ENCODE assay signal across 9 cellular contexts in the genomic region with DNA sequence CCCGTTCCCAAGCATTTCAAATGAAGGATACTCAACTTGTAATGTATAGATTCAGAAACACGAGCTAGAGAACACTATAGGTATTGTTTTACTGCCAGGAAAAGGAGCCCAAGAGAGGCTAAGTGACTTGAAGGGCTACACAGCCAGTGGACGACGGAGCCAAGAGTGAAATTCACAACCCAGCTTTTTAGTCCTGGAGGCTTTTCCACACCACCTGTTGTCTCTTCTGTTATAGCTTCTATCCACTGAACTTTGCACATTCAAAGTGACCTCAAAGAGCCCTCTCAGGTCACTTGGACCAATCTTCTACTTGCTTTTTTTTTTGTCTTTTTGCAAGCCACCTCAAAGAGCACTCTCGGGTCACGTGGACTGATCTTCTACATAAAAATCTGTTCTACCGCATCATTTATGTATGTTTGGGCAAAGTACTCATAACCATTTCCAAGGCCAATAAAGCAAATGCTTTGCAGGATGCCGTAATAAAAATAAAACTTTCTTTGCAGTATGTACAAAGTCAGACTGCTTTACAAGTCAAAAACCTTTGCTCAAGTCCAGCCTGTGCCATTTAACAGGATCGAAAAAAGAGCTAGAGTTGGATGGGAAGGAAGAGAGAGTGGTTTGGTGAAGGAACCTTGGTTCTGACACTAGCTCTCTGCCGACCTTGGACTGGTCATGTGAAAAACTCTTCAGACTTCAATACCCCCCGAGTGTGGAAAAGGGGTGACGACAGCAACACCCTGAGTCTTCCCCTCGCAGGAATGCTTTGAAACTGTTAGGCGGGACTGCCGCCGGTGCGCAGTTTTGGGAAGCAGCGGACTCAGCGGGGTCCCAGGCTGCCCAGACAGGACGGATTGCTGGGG. TPM values are rescaled to one million over a fixed set of nuclear protein-coding genes. Genes with fewer than 3 reads are reported as not detected.
DNase-seq lines count a peak whose midpoint lies in the region; ATAC-seq, FAIRE-seq and TF ChIP-seq lines count a peak whose summit lies in the region.
"Had no signal": no experiment of that assay in that cellular context is flagged by ENCODE, and none has a peak within 500 bp of the region (broad histone marks: within the 10 kb centered on the region; RNA-seq: fewer than 3 reads in every experiment).

No MANE protein-coding gene starts in this region.

- H3K27me3 ChIP-seq in GM12878 (replicated peaks in 1 of 2; ENCODE audit: control insufficient read depth in 2 of 2, insufficient read depth in 2 of 2, low read length in 1 of 2) = no peaks in the 10 kb centered on the region
- H3K27me3 ChIP-seq in keratinocyte (ENCODE audit: control insufficient read depth, extremely low read depth, insufficient read depth, low read length) = no peaks in the 10 kb centered on the region

- TF ChIP-seq CTCF in GM12878 (IDR thresholded peaks at IDR 0.05 in 2 of 3, conservative IDR thresholded peaks at IDR 0.05 in 1 of 3; ENCODE audit: control insufficient read depth in 2 of 3, extremely low read depth in 1 of 3, insufficient read depth in 1 of 3, low read depth in 3 of 3, low read length in 3 of 3) (no peak), keratinocyte (optimal IDR thresholded peaks at IDR 0.05 in 1 of 3, IDR thresholded peaks at IDR 0.05 in 1 of 3, conservative IDR thresholded peaks at IDR 0.05 in 1 of 3; ENCODE audit: extremely low read depth in 1 of 3, insufficient read depth in 2 of 3, low read length in 3 of 3) (no peak)

- H4K20me1 ChIP-seq in GM12878 (ENCODE audit: control insufficient read depth, insufficient read depth) = no peaks in the 10 kb centered on the region
- no peaks in the 10 kb centered on the region for H4K20me1 ChIP-seq in keratinocyte (ENCODE audit: control insufficient read depth, extremely low read depth, insufficient read depth, low read length)

- POLR2A ChIA-PET in GM12878 (lab: Charles Lee) = interaction anchor here (0.6 to 2.1 kb wide), 4 partner anchors 8 to 332 kb away, joined by 3 to 10 read pairs (median 4); no protein-coding TSS in a partner anchor

- no peak for TF ChIP-seq POLR2A in GM12878 (IDR thresholded peaks at IDR 0.05; ENCODE audit: low read depth, low read length)

- DNase-seq in activated CD4-positive, alpha-beta T cell treated with anti-CD3 and anti-CD28 coated beads, Interleukin-2, amount 50 U/mL, for 1 hour = peak; percentile 1
- DNase-seq in activated CD4-positive, alpha-beta T cell treated with anti-CD3 and anti-CD28 coated beads, Interleukin-2, amount 50 U/mL, for 48 hours = no peak
- DNase-seq in Kasumi-1 (lab: John Stamatoyannopoulos, UW) (peak; percentile 14 to 28), GM12878 (ENCODE audit: low read depth, low spot score) (no peak), keratinocyte (ENCODE audit: low read depth, low spot score) (no peak), germinal center (ENCODE audit: low spot score) (no peak), DMS153 (lab: John Stamatoyannopoulos, UW) (no peak)
- no peak for DNase-seq in stimulated activated naive B cell treated with anti-CD40 and anti-IgM and Interleukin-4, amounts not matched to agents 10 μg/mL and 1 μg/mL and 100 μg/mL, for 72 hours

- H3K9ac ChIP-seq in GM12878 (ENCODE audit: control insufficient read depth, insufficient read depth, low read length) (peak overlapping the region; percentile 88), keratinocyte (ENCODE audit: control insufficient read depth, extremely low read depth, insufficient read depth, low read length) (peak overlapping the region; percentile 81)

- H3K9me1 ChIP-seq in keratinocyte (ENCODE audit: control insufficient read depth, extremely low read depth, insufficient read depth, low read length) = no peaks in the 10 kb centered on the region

- no peaks in the 10 kb centered on the region for H3K27me3 Mint-ChIP-seq in stimulated activated naive B cell treated with anti-CD40 and anti-IgM and Interleukin-4, amounts not matched to agents 10 μg/mL and 1 μg/mL and 100 μg/mL, for 72 hours

- no peak for TF ChIP-seq RAD21 in GM12878 (IDR thresholded peaks at IDR 0.05; ENCODE audit: insufficient read depth, low read depth, low read length)

- H3K4me1 Mint-ChIP-seq in stimulated activated naive B cell treated with anti-CD40 and anti-IgM and Interleukin-4, amounts not matched to agents 10 μg/mL and 1 μg/mL and 100 μg/mL, for 72 hours = peaks cover 14 to 20% of the 10 kb centered on the region in 2 donors

- H3K4me1 ChIP-seq in GM12878 (ENCODE audit: control insufficient read depth, insufficient read depth, low read length) = no peaks in the 10 kb centered on the region
- peaks cover 13% of the 10 kb centered on the region for H3K4me1 ChIP-seq in keratinocyte (ENCODE audit: control insufficient read depth, extremely low read depth, insufficient read depth, low read length)

- ATAC-seq in GM12878 = peak; percentile 19
- ATAC-seq in stimulated activated naive B cell treated with anti-CD40 and anti-IgM and Interleukin-4, amounts not matched to agents 10 μg/mL and 1 μg/mL and 100 μg/mL, for 72 hours (replicated peaks) = peak; percentile 8 to 13

- H3K36me3 ChIP-seq in GM12878 (ENCODE audit: control insufficient read depth in 2 of 2, insufficient read depth in 2 of 2, low read length in 1 of 2) = no peaks in the 10 kb centered on the region
- H3K36me3 ChIP-seq in keratinocyte (ENCODE audit: control insufficient read depth in 2 of 2, extremely low read depth in 1 of 2, insufficient read depth in 2 of 2, low read length in 2 of 2) = no peaks in the 10 kb centered on the region

- dilution Hi-C loops in keratinocyte (cut with MboI; ENCODE audit: extremely low pct_ligation_motif_present, low sequenced_read_pairs) = no loop called here

- H3K79me2 ChIP-seq in GM12878 (ENCODE audit: control insufficient read depth, insufficient read depth, low read length) (peaks cover 3% of the 10 kb centered on the region), keratinocyte (ENCODE audit: control insufficient read depth, insufficient read depth, low read length) (peaks cover 9% of the 10 kb centered on the region)

- H3K4me2 ChIP-seq in GM12878 (ENCODE audit: control insufficient read depth, insufficient read depth) (peak overlapping the region; percentile 93), keratinocyte (ENCODE audit: control insufficient read depth, extremely low read depth, insufficient read depth, low read depth, low read length) (peak overlapping the region; percentile 59)

- RAD21 ChIA-PET in GM12878 (lab: Charles Lee; ENCODE audit: unreplicated experiment) = interaction anchor here (0.7 to 1.9 kb wide), 5 partner anchors 10 to 475 kb away, joined by 3 to 11 read pairs (median 3); no protein-coding TSS in a partner anchor

- no peak for TF ChIP-seq EP300 in GM12878 (IDR thresholded peaks at IDR 0.05; ENCODE audit: borderline replicate concordance in 1 of 2, control insufficient read depth in 1 of 2, low read depth in 2 of 2, low read length in 2 of 2)

- intact Hi-C loops in GM12878 (cut with micrococcal nuclease; ENCODE audit: unreplicated experiment) = loop anchor here (1.0 kb wide), 1 partner anchor 23 kb away; no protein-coding TSS in a partner anchor

- CTCF ChIA-PET in GM12878 (lab: Yijun Ruan, JAX) = interaction anchor here (1.3 to 2.6 kb wide), 5 partner anchors 10 to 117 kb away, joined by 3 to 12 read pairs (median 5); no protein-coding TSS in a partner anchor

- in situ Hi-C loops in GM12878 (cut with MboI) = no loop called here

- H3K9me3 Mint-ChIP-seq in stimulated activated naive B cell treated with anti-CD40 and anti-IgM and Interleukin-4, amounts not matched to agents 10 μg/mL and 1 μg/mL and 100 μg/mL, for 72 hours = no peaks in the 10 kb centered on the region

- H3K4me3 Mint-ChIP-seq in stimulated activated naive B cell treated with anti-CD40 and anti-IgM and Interleukin-4, amounts not matched to agents 10 μg/mL and 1 μg/mL and 100 μg/mL, for 72 hours = peak overlapping the region; percentile 92 to 94

- BruUV-seq in GM12878 (replicated peaks; lab: Mats Ljungman, UMichigan) = TSS peak; percentile 69

- SMC1A ChIA-PET in GM12878 (lab: Charles Lee; ENCODE audit: uncharacterized antibody, unreplicated experiment) = interaction anchor here (0.6 to 2.3 kb wide), 6 partner anchors 16 to 1861 kb away, joined by 3 to 10 read pairs (median 4); no protein-coding TSS in a partner anchor

- H3K36me3 Mint-ChIP-seq in stimulated activated naive B cell treated with anti-CD40 and anti-IgM and Interleukin-4, amounts not matched to agents 10 μg/mL and 1 μg/mL and 100 μg/mL, for 72 hours = peaks cover 3% of the 10 kb centered on the region in 2 donors

- no peaks in the 10 kb centered on the region for H3K9me3 ChIP-seq in GM12878 (replicated peaks; ENCODE audit: control insufficient read depth, insufficient read depth, low read length)
- no peaks in the 10 kb centered on the region for H3K9me3 ChIP-seq in keratinocyte (ENCODE audit: control insufficient read depth, low read depth, low read length)

- H3K4me3 ChIP-seq in GM12878 (peak overlapping the region; percentile 76), keratinocyte (ENCODE audit: control insufficient read depth in 2 of 3, extremely low read depth in 1 of 3, insufficient read depth in 2 of 3, low read depth in 1 of 3, low read length in 3 of 3) (peak overlapping the region; percentile 57 to 95 (median 61))

- H3K27ac ChIP-seq in GM12878 (ENCODE audit: control insufficient read depth, insufficient read depth) (peak overlapping the region; percentile 62), keratinocyte (ENCODE audit: control insufficient read depth, insufficient read depth, low read length) (peak overlapping the region; percentile 55)

- peak overlapping the region; percentile 90 for H2AFZ ChIP-seq in GM12878 (ENCODE audit: control insufficient read depth, low read depth, low read length)
- H2AFZ ChIP-seq in keratinocyte (ENCODE audit: control insufficient read depth, low read length) = peak overlapping the region; percentile 56

- H3K27ac Mint-ChIP-seq in stimulated activated naive B cell treated with anti-CD40 and anti-IgM and Interleukin-4, amounts not matched to agents 10 μg/mL and 1 μg/mL and 100 μg/mL, for 72 hours = peak overlapping the region; percentile 95

- FAIRE-seq in GM12878 (lab: Jason Lieb, UNC) (no peak), keratinocyte (lab: Jason Lieb, UNC) (no peak)
- FAIRE-seq: frontal cortex had no signal

- 24% methylated on average over 20 of the region's 20 CpGs for WGBS in GM12878 (ENCODE audit: insufficient coverage, insufficient replicate concordance, low lambda C conversion rate, missing lambda C conversion rate)

RNA-seq across cellular contexts. Expression of a gene that starts 0.8 kb away (rescaled TPM):
- total RNA-seq in GM12878 (2013; cell fraction: nucleolus; rRNA removed) = 18.5 and 18.7 TPM in 2 replicates
- total RNA-seq in GM12878 (2014; rRNA removed) = 11.1 and 13.1 TPM in 2 replicates
- 12.7 and 12.9 TPM in 2 replicates for total RNA-seq in GM12878 (2014; rRNA removed; fragmentation: Illumina TruSeq; extraction: Trizol)
- total RNA-seq in GM12878 (2021) = 18.7 and 19.0 TPM in 2 replicates
- 3.4 TPM for polyA plus RNA-seq in GM12878 (2011; ENCODE audit: low read depth)
- polyA plus RNA-seq in GM12878 (2011; rRNA removed) = 18.5 and 23.2 TPM in 2 replicates
- polyA plus RNA-seq in GM12878 (2011; cell fraction: cytosol; rRNA removed) = 11.9 and 15.8 TPM in 2 replicates
- polyA plus RNA-seq in GM12878 (2011; cell fraction: nucleus; rRNA removed) = 10.4 and 12.0 TPM in 2 replicates
- 6.3 and 6.9 TPM in 2 replicates for polyA plus RNA-seq in GM12878 (2012)
- polyA plus RNA-seq in GM12878 (2014; fragmentation: Illumina TruSeq; extraction: Trizol) = 14.6 and 14.9 TPM in 2 replicates
- polyA plus RNA-seq in GM12878 (2014; fragmentation: Nextera tagmentation; extraction: Ambion mirVana) = 1 to 10 TPM; 3.6 to 6.0 TPM
- polyA plus RNA-seq in GM12878 (2014; rRNA removed) = 13.3 and 23.9 TPM in 2 replicates
- 10 to 100 TPM; 23.8 to 23.9 TPM for polyA plus RNA-seq in GM12878 (2016; fragmentation: Nextera tagmentation; extraction: Ambion mirVana)
- 23.2 and 37.7 TPM in 2 replicates for polyA minus RNA-seq in GM12878 (2011; rRNA and poly(A)+ RNA removed)
- polyA minus RNA-seq in GM12878 (2011; cell fraction: cytosol; rRNA and poly(A)+ RNA removed) = 7.5 and 9.6 TPM in 2 replicates
- polyA minus RNA-seq in GM12878 (2011; cell fraction: nucleus; rRNA and poly(A)+ RNA removed) = 5.2 and 7.9 TPM in 2 replicates
- polyA plus RNA-seq in keratinocyte = 12.1 to 18.6 TPM (median 16.0 TPM) in 3 replicates
- polyA plus RNA-seq in keratinocyte (2011; ENCODE audit: low read depth) = 0.62 TPM
- polyA plus RNA-seq in keratinocyte (2011; cell fraction: cytosol; rRNA removed) = 6.3 and 8.6 TPM in 2 replicates
- 20.8 and 21.8 TPM in 2 replicates for polyA plus RNA-seq in keratinocyte (2011; cell fraction: nucleus; rRNA removed)
- polyA plus RNA-seq in keratinocyte (2012; ENCODE audit: low replicate concordance) = 2.4 and 11.8 TPM in 2 replicates
- polyA minus RNA-seq in keratinocyte = 17.0 to 33.5 TPM (median 26.4 TPM) in 3 replicates
- 15.7 TPM for polyA minus RNA-seq in keratinocyte (2011; cell fraction: cytosol; rRNA and poly(A)+ RNA removed)
- 14.7 and 31.8 TPM in 2 replicates for polyA minus RNA-seq in keratinocyte (2011; cell fraction: nucleus; rRNA and poly(A)+ RNA removed)

Comparison
In these comparisons a context has a peak if more than half of its experiments do, and no peak if none do; other contexts are left out.
1. DNase-seq: peak in activated CD4-positive, alpha-beta T cell treated with anti-CD3 and anti-CD28 coated beads, Interleukin-2, amount 50 U/mL, for 1 hour (single experiment) and Kasumi-1 (2 of 2); none in activated CD4-positive, alpha-beta T cell treated with anti-CD3 and anti-CD28 coated beads, Interleukin-2, amount 50 U/mL, for 48 hours (0 of 2), GM12878 (single experiment), keratinocyte (single experiment), stimulated activated naive B cell treated with anti-CD40 and anti-IgM and Interleukin-4, amounts not matched to agents 10 μg/mL and 1 μg/mL and 100 μg/mL, for 72 hours (single experiment), germinal center (single experiment) and DMS153 (single experiment).